Comparison of ENCODE assay signal across 20 cellular contexts in the genomic region with DNA sequence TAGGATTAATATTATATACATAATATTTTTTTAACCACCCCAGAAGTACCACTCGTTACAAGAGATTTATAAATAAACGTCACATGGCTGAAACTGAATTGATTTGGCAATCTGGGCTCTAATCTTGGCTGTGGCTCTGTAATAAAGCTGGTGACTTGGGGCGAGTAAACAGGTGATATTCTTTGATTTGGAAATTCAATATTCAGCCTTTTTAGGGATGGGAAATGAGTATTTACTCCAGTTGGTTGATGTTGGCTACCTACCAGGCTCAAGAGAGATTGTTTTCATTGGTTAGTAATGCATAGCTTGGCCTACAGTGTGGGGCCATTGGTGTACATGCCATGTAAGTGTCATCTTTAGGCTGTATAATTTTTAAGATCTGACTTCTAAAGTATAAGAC.
"Had no signal": no experiment of that assay in that cellular context is flagged by ENCODE, and none has a peak within 500 bp of the region (broad histone marks: within the 10 kb centered on the region; RNA-seq: fewer than 3 reads in every experiment).

No MANE protein-coding gene starts in this region.

- H3K27ac Mint-ChIP-seq: activated CD4-positive, alpha-beta T cell treated with anti-CD3 and anti-CD28 coated beads, Interleukin-2, amount 10 ng/mL, durations not matched to agents 24 days and 14 days had no signal

- H3K79me2 ChIP-seq: parathyroid adenoma had no signal

- H3K9me3 Mint-ChIP-seq: activated CD4-positive, alpha-beta T cell treated with anti-CD3 and anti-CD28 coated beads, Interleukin-2, amount 10 ng/mL, durations not matched to agents 24 days and 14 days; activated naive CD4-positive, alpha-beta T cell treated with anti-CD3 and anti-CD28 coated beads, Interleukin-2, amount 50 U/mL, for 24 hours; naive thymus-derived CD8-positive, alpha-beta T cell had no signal

- H3K36me3 ChIP-seq: adrenal gland, cardiac muscle cell had no signal

- H3K27ac ChIP-seq: adrenal gland, cardiac muscle cell, epithelial cell of prostate, gastroesophageal sphincter, heart right ventricle, parathyroid adenoma, transverse colon, vagina had no signal

- H3K4me1 ChIP-seq: gastroesophageal sphincter, parathyroid adenoma, transverse colon had no signal

- H3K9ac ChIP-seq: parathyroid adenoma had no signal

- H3K9me3 ChIP-seq: adrenal gland, gastroesophageal sphincter, heart right ventricle, transverse colon, vagina had no signal

- H3K27me3 ChIP-seq: adrenal gland, cardiac muscle cell, gastroesophageal sphincter, transverse colon, vagina had no signal

- H3K4me3 Mint-ChIP-seq: activated CD4-positive, alpha-beta T cell treated with anti-CD3 and anti-CD28 coated beads, Interleukin-2, amount 10 ng/mL, durations not matched to agents 24 days and 14 days; activated CD8-positive, alpha-beta T cell treated with anti-CD3 and anti-CD28 coated beads, Interleukin-2, amount 10 ng/mL, durations not matched to agents 7 days and 5 days; activated naive CD4-positive, alpha-beta T cell treated with anti-CD3 and anti-CD28 coated beads, Interleukin-2, amount 50 U/mL, for 24 hours; WTC11 had no signal

- H2AFZ ChIP-seq: parathyroid adenoma had no signal

- ATAC-seq: activated CD8-positive, alpha-beta T cell treated with anti-CD3 and anti-CD28 coated beads, Interleukin-2, amount 10 ng/mL, durations not matched to agents 7 days and 5 days; gastroesophageal sphincter; heart right ventricle; naive thymus-derived CD8-positive, alpha-beta T cell; WTC11 had no signal

- DNase-seq: activated CD4-positive, alpha-beta T cell treated with anti-CD3 and anti-CD28 coated beads, Interleukin-2, amount 10 ng/mL, durations not matched to agents 24 days and 14 days; activated CD8-positive, alpha-beta memory T cell treated with anti-CD3 and anti-CD28 coated beads, Interleukin-2, amount 50 U/mL, for 4 hours; activated CD8-positive, alpha-beta T cell treated with anti-CD3 and anti-CD28 coated beads, Interleukin-2, amount 10 ng/mL, durations not matched to agents 7 days and 5 days; activated effector memory CD4-positive, alpha-beta T cell treated with anti-CD3 and anti-CD28 coated beads, Interleukin-2, amount 50 U/mL, for 16 hours; activated T-cell treated with anti-CD3 and anti-CD28 coated beads, Interleukin-2, amount 50 U/mL, for 48 hours; adrenal gland; heart right ventricle; naive thymus-derived CD8-positive, alpha-beta T cell; retina; stimulated activated CD4-positive, alpha-beta T cell treated with anti-CD3 and anti-CD28 coated beads, Interleukin-4, amount 100 ng/mL, for 1 hour; stimulated activated naive CD4-positive, alpha-beta T cell; transverse colon had no signal

- H3K27me3 Mint-ChIP-seq: activated CD4-positive, alpha-beta T cell treated with anti-CD3 and anti-CD28 coated beads, Interleukin-2, amount 10 ng/mL, durations not matched to agents 24 days and 14 days; activated naive CD4-positive, alpha-beta T cell treated with anti-CD3 and anti-CD28 coated beads, Interleukin-2, amount 50 U/mL, for 24 hours; naive thymus-derived CD8-positive, alpha-beta T cell had no signal

- H3K4me3 ChIP-seq: adrenal gland, cardiac muscle cell, gastroesophageal sphincter, heart right ventricle, lung, transverse colon, vagina had no signal
